Comparison of ENCODE assay signal across 8 cellular contexts in genomic region chr19:18364826-18365528, GRCh38.
DNase-seq lines count a peak whose midpoint lies in the region.

No MANE protein-coding gene starts in this region.

- DNase-seq in NCI-H1417 (lab: John Stamatoyannopoulos, UW): peak; percentile 28 to 85 (median 53)
- no peak for DNase-seq in NCI-H1417 treated with DMSO at 0.1 percent for 48 hours (lab: John Stamatoyannopoulos, UW)
- DNase-seq in NCI-H2227 (lab: John Stamatoyannopoulos, UW; ENCODE audit: unreplicated experiment): peak; percentile 50
- DNase-seq in astrocyte of the hippocampus (ENCODE audit: low read depth, low spot score): peak; percentile 98
- DNase-seq in DMS114 treated with DMSO at 0.1 percent for 48 hours (lab: John Stamatoyannopoulos, UW; ENCODE audit: unreplicated experiment): no peak
- DNase-seq in germinal center (ENCODE audit: low spot score): no peak

- H3K4me1 ChIP-seq in iPS-18a (ENCODE audit: control insufficient read depth, low read depth, low read length): peaks cover 13% of the 10 kb centered on the region

- H3K27ac ChIP-seq in iPS-18a (ENCODE audit: low read length): peak overlapping the region; percentile 72
- peak overlapping the region in 16 of 21 experiments; percentile 17 to 81 (median 63) for H3K27ac ChIP-seq in skin epidermis

- H3K36me3 ChIP-seq in iPS-18a (ENCODE audit: control insufficient read depth, low read depth, low read length): peaks cover under 1% of the 10 kb centered on the region

- no peak overlapping the region for H3K4me3 ChIP-seq in iPS-18a (ENCODE audit: low read length)
- H3K4me3 ChIP-seq in skin epidermis: no peak overlapping the region

- H3K27me3 ChIP-seq in iPS-18a (ENCODE audit: control insufficient read depth, insufficient read depth, low read length): no peaks in the 10 kb centered on the region

- peak overlapping the region; percentile 56 for H3K9ac ChIP-seq in iPS-18a (ENCODE audit: low read length)

- no peaks in the 10 kb centered on the region for H3K9me3 ChIP-seq in iPS-18a (ENCODE audit: control insufficient read depth, low read depth, low read length)

Comparison
In these comparisons a context has a peak if more than half of its experiments do, and no peak if none do; other contexts are left out.
1. DNase-seq: peak in NCI-H1417 (3 of 3), NCI-H2227 (single experiment) and astrocyte of the hippocampus (single experiment); none in NCI-H1417 treated with DMSO at 0.1 percent for 48 hours (single experiment), DMS114 treated with DMSO at 0.1 percent for 48 hours (single experiment) and germinal center (single experiment).